Comparison of ENCODE assay signal across 3 cellular contexts in genomic region chr2:110154828-110155227, GRCh38. TPM values are rescaled to one million over a fixed set of nuclear protein-coding genes. Genes with fewer than 3 reads are reported as not detected.
"Had no signal": no experiment of that assay in that cellular context is flagged by ENCODE, and none has a peak within 500 bp of the region (broad histone marks: within the 10 kb centered on the region; RNA-seq: fewer than 3 reads in every experiment).

No MANE protein-coding gene starts in this region.

RNA-seq across cellular contexts. Expression of gene MALL, which starts 39.2 kb away (rescaled TPM):
- total RNA-seq: natural killer cell; natural killer cell treated with Interleukin-12 subunit alpha and Interleukin-12 subunit beta and Interleukin-15 and Interleukin-18, amount 100 ng/mL, for 72 hours had no signal
- polyA plus RNA-seq: neural cell had no signal
